Comparison of ENCODE assay signal across 12 cellular contexts in the genomic region with DNA sequence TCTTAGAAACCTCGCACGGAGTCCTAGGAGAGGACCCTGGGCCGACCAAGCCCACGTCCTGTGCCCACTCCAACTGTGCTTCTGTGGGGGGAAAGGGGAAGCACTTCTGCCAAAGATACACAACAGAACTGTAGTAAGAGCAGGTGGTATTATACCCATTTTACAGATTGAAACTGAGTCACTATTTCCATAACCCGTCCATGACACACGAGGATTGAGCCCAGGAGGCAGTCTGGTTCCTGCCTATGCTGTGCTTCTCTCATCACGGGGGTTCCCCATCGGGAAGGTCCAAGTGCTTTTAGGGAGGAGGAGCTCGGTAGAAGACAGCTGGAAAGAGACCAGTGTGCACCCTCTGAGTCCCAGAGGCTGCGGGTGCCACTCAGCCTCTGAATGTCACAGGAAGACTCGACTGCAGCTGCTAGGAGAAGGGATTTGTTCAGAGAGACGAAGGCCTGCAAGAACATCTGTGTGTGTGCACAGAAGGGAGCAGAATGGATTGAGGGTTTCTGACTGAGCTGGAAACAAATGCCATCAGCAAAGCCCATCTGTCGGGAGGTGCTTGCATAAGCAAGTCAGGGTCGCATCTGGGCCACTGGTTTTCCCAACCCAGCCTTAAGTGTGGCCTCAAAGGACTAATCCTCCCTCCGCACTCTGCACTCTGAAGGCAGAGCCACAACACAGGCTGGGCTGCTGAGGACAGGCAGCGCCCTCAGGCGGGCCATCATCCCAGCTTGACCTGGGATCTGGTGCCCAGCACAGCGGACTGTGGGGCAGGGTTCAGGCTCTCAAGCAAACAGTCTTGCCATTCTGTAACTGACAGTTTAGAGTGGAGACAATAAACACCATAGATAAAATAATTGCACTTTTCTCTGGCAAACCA.
DNase-seq lines count a peak whose midpoint lies in the region; ATAC-seq, FAIRE-seq and TF ChIP-seq lines count a peak whose summit lies in the region.
"Had no signal": no experiment of that assay in that cellular context is flagged by ENCODE, and none has a peak within 500 bp of the region (broad histone marks: within the 10 kb centered on the region; RNA-seq: fewer than 3 reads in every experiment).

No MANE protein-coding gene starts in this region.

- H3K9ac ChIP-seq in HepG2 (ENCODE audit: insufficient read depth, low read depth, low read length): no peak overlapping the region

- peak; percentile 80 for FAIRE-seq in HepG2 (lab: Jason Lieb, UNC)

- peaks cover 12% of the 10 kb centered on the region for H3K36me3 Mint-ChIP-seq in activated naive CD8-positive, alpha-beta T cell treated with anti-CD3 and anti-CD28 coated beads, Interleukin-2, amount 50 U/mL, for 24 hours (ENCODE audit: low read depth)
- H3K36me3 Mint-ChIP-seq in activated naive CD8-positive, alpha-beta T cell treated with anti-CD3 and anti-CD28 coated beads for 36 hours: peaks cover 9% of the 10 kb centered on the region
- peaks cover 4% of the 10 kb centered on the region; the same call in 1 of the 2 replicates for H3K36me3 Mint-ChIP-seq in WTC11

- peak; percentile 33 for ATAC-seq in activated naive CD8-positive, alpha-beta T cell treated with anti-CD3 and anti-CD28 coated beads, Interleukin-2, amount 50 U/mL, for 24 hours
- ATAC-seq in WTC11 (peak; percentile 97), HepG2 (peak; percentile 100), GM21360 (IDR thresholded peaks at IDR 0.05; ENCODE audit: unreplicated experiment) (no peak)

- no peak for DNase-seq in activated naive CD8-positive, alpha-beta T cell treated with anti-CD3 and anti-CD28 coated beads, Interleukin-2, amount 50 U/mL, for 24 hours
- no peak for DNase-seq in activated naive CD8-positive, alpha-beta T cell treated with anti-CD3 and anti-CD28 coated beads for 36 hours
- DNase-seq in WTC11 (ENCODE audit: low spot score): peak; percentile 73
- peak; percentile 67 for DNase-seq in HepG2 (ENCODE audit: low spot score)
- DNase-seq in superior temporal gyrus (ENCODE audit: extremely low spot score): peak; percentile 16
- no peak for DNase-seq in mucosa of gallbladder (ENCODE audit: low spot score)
- DNase-seq in right atrium auricular region (ENCODE audit: low spot score): no peak
- DNase-seq: activated CD4-positive, alpha-beta T cell treated with anti-CD3 and anti-CD28 coated beads, Interleukin-2, amount 50 U/mL, for 4 hours; NCI-H1417 treated with DMSO at 0.1 percent for 48 hours; tibial artery had no signal

- peaks cover 5% of the 10 kb centered on the region for H3K4me1 Mint-ChIP-seq in activated naive CD8-positive, alpha-beta T cell treated with anti-CD3 and anti-CD28 coated beads, Interleukin-2, amount 50 U/mL, for 24 hours
- peaks cover 1% of the 10 kb centered on the region for H3K4me1 Mint-ChIP-seq in activated naive CD8-positive, alpha-beta T cell treated with anti-CD3 and anti-CD28 coated beads for 36 hours
- H3K4me1 Mint-ChIP-seq in WTC11: peaks cover 9% of the 10 kb centered on the region

- no peaks in the 10 kb centered on the region for H3K9me3 Mint-ChIP-seq in activated naive CD8-positive, alpha-beta T cell treated with anti-CD3 and anti-CD28 coated beads, Interleukin-2, amount 50 U/mL, for 24 hours
- peaks cover 6% of the 10 kb centered on the region for H3K9me3 Mint-ChIP-seq in activated naive CD8-positive, alpha-beta T cell treated with anti-CD3 and anti-CD28 coated beads for 36 hours
- peaks cover 4% of the 10 kb centered on the region for H3K9me3 Mint-ChIP-seq in WTC11

- 64% methylated on average over 16 of the region's 18 CpGs for WGBS in HepG2 (ENCODE audit: low lambda C conversion rate)

- H3K36me3 ChIP-seq in HepG2 (replicated peaks in 1 of 2; ENCODE audit: control insufficient read depth in 1 of 2, insufficient read depth in 2 of 2, low read length in 2 of 2) (no peaks in the 10 kb centered on the region), right atrium auricular region (no peaks in the 10 kb centered on the region)
- H3K36me3 ChIP-seq: SJSA1 had no signal

- H2AFZ ChIP-seq in HepG2 (ENCODE audit: low read length): no peak overlapping the region

- BruUV-seq in HepG2 (replicated peaks; lab: Mats Ljungman, UMichigan): no TSS peak

- H3K4me1 ChIP-seq in HepG2 (ENCODE audit: insufficient read depth, low read length) (peaks cover 22% of the 10 kb centered on the region), right atrium auricular region (no peaks in the 10 kb centered on the region)
- H3K4me1 ChIP-seq: tibial artery had no signal

- no peaks in the 10 kb centered on the region for H3K27me3 Mint-ChIP-seq in activated naive CD8-positive, alpha-beta T cell treated with anti-CD3 and anti-CD28 coated beads, Interleukin-2, amount 50 U/mL, for 24 hours
- no peaks in the 10 kb centered on the region for H3K27me3 Mint-ChIP-seq in activated naive CD8-positive, alpha-beta T cell treated with anti-CD3 and anti-CD28 coated beads for 36 hours
- no peaks in the 10 kb centered on the region for H3K27me3 Mint-ChIP-seq in WTC11 (ENCODE audit: low read depth)

- H3K27me3 ChIP-seq in HepG2 (ENCODE audit: control insufficient read depth in 1 of 2, insufficient read depth in 2 of 2, low read length in 2 of 2): no peaks in the 10 kb centered on the region
- H3K27me3 ChIP-seq in right atrium auricular region: no peaks in the 10 kb centered on the region
- H3K27me3 ChIP-seq: SJSA1, tibial artery had no signal

- H3K4me3 Mint-ChIP-seq in activated naive CD8-positive, alpha-beta T cell treated with anti-CD3 and anti-CD28 coated beads, Interleukin-2, amount 50 U/mL, for 24 hours: no peak overlapping the region
- no peak overlapping the region for H3K4me3 Mint-ChIP-seq in activated naive CD8-positive, alpha-beta T cell treated with anti-CD3 and anti-CD28 coated beads for 36 hours
- no peak overlapping the region for H3K4me3 Mint-ChIP-seq in WTC11

- H3K27ac Mint-ChIP-seq in activated naive CD8-positive, alpha-beta T cell treated with anti-CD3 and anti-CD28 coated beads, Interleukin-2, amount 50 U/mL, for 24 hours: peak overlapping the region; percentile 21
- no peak overlapping the region for H3K27ac Mint-ChIP-seq in activated naive CD8-positive, alpha-beta T cell treated with anti-CD3 and anti-CD28 coated beads for 36 hours
- H3K27ac Mint-ChIP-seq in WTC11: peak overlapping the region; percentile 92

- H3K9me3 ChIP-seq in HepG2 (ENCODE audit: low read length) (no peaks in the 10 kb centered on the region), right atrium auricular region (peaks cover 0 to 3% of the 10 kb centered on the region in 2 donors)
- H3K9me3 ChIP-seq: SJSA1 had no signal

- CTCF ChIA-PET in WTC11 (lab: Charles Lee): interaction anchor here (0.6 to 1.8 kb wide), 13 partner anchors 13 to 171 kb away, joined by 3 to 11 read pairs (median 3); a partner anchor contains a TSS
- CTCF ChIA-PET in HepG2 (lab: Yijun Ruan, JAX; ENCODE audit: low intra/inter-chr PET ratio, low total read pairs): interaction anchor here (2.4 kb wide), 1 partner anchor 171 kb away, joined by 16 read pairs; no protein-coding TSS in a partner anchor

- no peak for TF ChIP-seq POLR2A in HepG2 (IDR thresholded peaks at IDR 0.05; ENCODE audit: insufficient read depth in 1 of 2, low read depth in 2 of 2, low read length in 2 of 2)

- TF ChIP-seq CTCF in WTC11 (IDR thresholded peaks at IDR 0.05) (no peak), HepG2 (CRISPR knock-in tag; IDR thresholded peaks at IDR 0.05) (peak; percentile 96), right atrium auricular region (IDR thresholded peaks at IDR 0.05) (no peak)

- no peak for TF ChIP-seq EP300 in HepG2 (IDR thresholded peaks at IDR 0.05; ENCODE audit: low read depth in 2 of 2, low read length in 2 of 2)
- no peak for TF ChIP-seq EP300 in HepG2 (CRISPR knock-in tag; IDR thresholded peaks at IDR 0.05; ENCODE audit: borderline replicate concordance)

- peak; percentile 91 for TF ChIP-seq RAD21 in HepG2 (CRISPR knock-in tag; IDR thresholded peaks at IDR 0.05)

- H3K27ac ChIP-seq in HepG2 (ENCODE audit: extremely low read length, insufficient read depth, low read length): peak overlapping the region; percentile 50
- H3K27ac ChIP-seq in right atrium auricular region: no peak overlapping the region
- H3K27ac ChIP-seq: SJSA1, tibial artery had no signal

- in situ Hi-C loops in HepG2 (cut with HindIII; ENCODE audit: extremely low pct_ligation_motif_present, low pct_unique_long_range_greater_than_20kb): loop anchor here (5.0 kb wide), 1 partner anchor 172 kb away; no protein-coding TSS in a partner anchor

- H3K4me2 ChIP-seq in HepG2 (ENCODE audit: low read depth, low read length): no peak overlapping the region

- intact Hi-C loops in HepG2 (cut with micrococcal nuclease; ENCODE audit: unreplicated experiment): loop anchor here (1.0 kb wide), 2 partner anchors 172 to 176 kb away; no protein-coding TSS in a partner anchor

- POLR2A ChIA-PET in WTC11 (lab: Charles Lee) (interaction anchor here (1.4 kb wide), 1 partner anchor 167 kb away, joined by 4 read pairs; a partner anchor contains a TSS), HepG2 (lab: Yijun Ruan, JAX) (interaction anchor here (0.9 to 1.0 kb wide), 2 partner anchors 167 to 172 kb away, joined by 3 to 4 read pairs; a partner anchor contains a TSS)

- peaks cover 2% of the 10 kb centered on the region for H3K79me2 ChIP-seq in HepG2 (ENCODE audit: insufficient read depth, low read length)

- H4K20me1 ChIP-seq in HepG2 (ENCODE audit: insufficient read depth, low read length): no peaks in the 10 kb centered on the region

- H3K4me3 ChIP-seq in HepG2 (replicated peaks in 1 of 3; ENCODE audit: insufficient read depth in 1 of 3, low read depth in 2 of 3, low read length in 3 of 3) (no peak overlapping the region), right atrium auricular region (no peak overlapping the region)
- H3K4me3 ChIP-seq: SJSA1, tibial artery had no signal

TF ChIP-seq in HepG2, 621 proteins besides CTCF, POLR2A, EP300 and RAD21 (continues in another document):
- TF ChIP-seq ZNF83 (CRISPR knock-in tag; IDR thresholded peaks at IDR 0.05; ENCODE audit: borderline replicate concordance) (no peak), ZNF562 (CRISPR knock-in tag; IDR thresholded peaks at IDR 0.05; ENCODE audit: borderline replicate concordance) (no peak), SRY (CRISPR knock-in tag; IDR thresholded peaks at IDR 0.05) (no peak), TARDBP (CRISPR knock-in tag; IDR thresholded peaks at IDR 0.05) (0 out of 2 replicates have a peak, but pooled peaks have one; percentile 66), TBX2 (CRISPR knock-in tag; IDR thresholded peaks at IDR 0.05; ENCODE audit: borderline replicate concordance) (0 out of 2 replicates have a peak, but pooled peaks have one; percentile 44), STAG1 (CRISPR knock-in tag; IDR thresholded peaks at IDR 0.05) (peak; percentile 91), GATAD2A (CRISPR knock-in tag; IDR thresholded peaks at IDR 0.05) (0 out of 2 replicates have a peak, but pooled peaks have one; percentile 32), ZNF619 (CRISPR knock-in tag; IDR thresholded peaks at IDR 0.05) (0 out of 2 replicates have a peak, but pooled peaks have one; percentile 63), SUZ12 (IDR thresholded peaks at IDR 0.05; ENCODE audit: low read depth, low read length) (no peak)

Comparison
In these comparisons a context has a peak if more than half of its experiments do, and no peak if none do; other contexts are left out.
1. DNase-seq: peak in WTC11 (single experiment), HepG2 (single experiment) and superior temporal gyrus (single experiment); none in activated naive CD8-positive, alpha-beta T cell treated with anti-CD3 and anti-CD28 coated beads, Interleukin-2, amount 50 U/mL, for 24 hours (single experiment), activated naive CD8-positive, alpha-beta T cell treated with anti-CD3 and anti-CD28 coated beads for 36 hours (single experiment), mucosa of gallbladder (single experiment) and right atrium auricular region (single experiment).